ENCODE assay signal across 1 cellular context in genomic region chr15:67149859-67150824, GRCh38.
TF ChIP-seq lines count a peak whose summit lies in the region.

No MANE protein-coding gene starts in this region.

TF ChIP-seq in GM12878, 131 proteins besides CTCF, POLR2A, EP300 and RAD21 (continued from another document and continues in another):
- TF ChIP-seq EED (IDR thresholded peaks at IDR 0.05; ENCODE audit: low read depth) (peak; percentile 74; the same call in 1 of the 2 replicates), SMARCA5 (IDR thresholded peaks at IDR 0.05) (no peak), ZNF274 (IDR thresholded peaks at IDR 0.05; ENCODE audit: insufficient read depth, insufficient read length) (no peak), LARP7 (IDR thresholded peaks at IDR 0.05) (no peak), POLR2AphosphoS2 (IDR thresholded peaks at IDR 0.05; ENCODE audit: low read depth, low read length) (no peak), SUZ12 (IDR thresholded peaks at IDR 0.05; ENCODE audit: unreplicated experiment) (no peak), EZH2 (IDR thresholded peaks at IDR 0.05; ENCODE audit: borderline replicate concordance, control insufficient read depth, low read depth, low read length) (no peak), ZNF207 (IDR thresholded peaks at IDR 0.05; ENCODE audit: borderline replicate concordance) (no peak), RUNX3 (IDR thresholded peaks at IDR 0.05; ENCODE audit: low read length) (peak; percentile 54; the same call in 1 of the 2 replicates), WRNIP1 (IDR thresholded peaks at IDR 0.05; ENCODE audit: borderline replicate concordance, low read depth, low read length) (no peak), MTA3 (IDR thresholded peaks at IDR 0.05; ENCODE audit: borderline replicate concordance, low read length) (no peak), SREBF1 (IDR thresholded peaks at IDR 0.05; ENCODE audit: low read length) (no peak), ZBTB40 (IDR thresholded peaks at IDR 0.05; ENCODE audit: borderline replicate concordance) (no peak), ETV6 (conservative IDR thresholded peaks at IDR 0.05 in 1 of 2, IDR thresholded peaks at IDR 0.05 in 1 of 2; ENCODE audit: borderline replicate concordance in 1 of 2, low read depth in 1 of 2) (0 out of 4 replicates have a peak, but pooled peaks of 1 of the 2 experiments have one; percentile 11), CBX5 (IDR thresholded peaks at IDR 0.05; ENCODE audit: low read depth) (no peak), IRF3 (IDR thresholded peaks at IDR 0.05) (no peak), CUX1 (IDR thresholded peaks at IDR 0.05; ENCODE audit: insufficient replicate concordance, low read depth, low read length) (no peak), BRCA1 (IDR thresholded peaks at IDR 0.05; ENCODE audit: low read depth, low read length) (no peak), NRF1 (conservative IDR thresholded peaks at IDR 0.05; ENCODE audit: low read depth, low read length) (no peak), KDM1A (IDR thresholded peaks at IDR 0.05; ENCODE audit: borderline replicate concordance) (no peak), DPF2 (IDR thresholded peaks at IDR 0.05) (0 out of 2 replicates have a peak, but pooled peaks have one; percentile 11), ZSCAN29 (IDR thresholded peaks at IDR 0.05) (no peak), TBL1XR1 (IDR thresholded peaks at IDR 0.05; ENCODE audit: low read depth, low read length) (no peak), E2F4 (IDR thresholded peaks at IDR 0.05; ENCODE audit: low read depth, low read length) (no peak), CBX3 (IDR thresholded peaks at IDR 0.05; ENCODE audit: borderline replicate concordance, low read depth) (no peak), CEBPB (IDR thresholded peaks at IDR 0.05; ENCODE audit: borderline replicate concordance in 1 of 2, low read depth in 2 of 2, low read length in 2 of 2) (no peak), KLF5 (IDR thresholded peaks at IDR 0.05; ENCODE audit: partially characterized antibody) (no peak), HDAC2 (IDR thresholded peaks at IDR 0.05) (no peak), USF2 (IDR thresholded peaks at IDR 0.05; ENCODE audit: borderline replicate concordance, low read depth, low read length) (no peak), CHD2 (IDR thresholded peaks at IDR 0.05; ENCODE audit: borderline replicate concordance, low read depth, low read length) (no peak), MTA2 (IDR thresholded peaks at IDR 0.05; ENCODE audit: low read depth) (peak; percentile 60), ELK1 (IDR thresholded peaks at IDR 0.05; ENCODE audit: low read depth, low read length) (no peak), FOXM1 (IDR thresholded peaks at IDR 0.05; ENCODE audit: low read depth, low read length) (peak; percentile 29; the same call in 1 of the 2 replicates), STAT3 (IDR thresholded peaks at IDR 0.05; ENCODE audit: low read depth, low read length) (no peak), NFYA (IDR thresholded peaks at IDR 0.05; ENCODE audit: borderline replicate concordance, low read depth, low read length) (no peak), ATF2 (IDR thresholded peaks at IDR 0.05; ENCODE audit: low read length) (peak; percentile 76), MYB (IDR thresholded peaks at IDR 0.05; ENCODE audit: borderline replicate concordance, low read depth, low read length) (no peak), TCF12 (IDR thresholded peaks at IDR 0.05; ENCODE audit: low read depth, low read length) (0 out of 2 replicates have a peak, but pooled peaks have one; percentile 12), POU2F2 (IDR thresholded peaks at IDR 0.05; ENCODE audit: borderline replicate concordance, low read depth, low read length) (no peak), CREM (IDR thresholded peaks at IDR 0.05; ENCODE audit: low read depth) (no peak), ZNF687 (IDR thresholded peaks at IDR 0.05) (no peak)
